Comparison of ENCODE assay signal across 8 cellular contexts in genomic region chr13:111153977-111154332, GRCh38. TPM values are rescaled to one million over a fixed set of nuclear protein-coding genes. Genes with fewer than 3 reads are reported as not detected.
DNase-seq lines count a peak whose midpoint lies in the region; ATAC-seq and TF ChIP-seq lines count a peak whose summit lies in the region.

No MANE protein-coding gene starts in this region.

- no peak overlapping the region for H3K18ac ChIP-seq in H9 (ENCODE audit: insufficient read length, low read depth, low read length)

- intact Hi-C loops in prostate gland (cut with DNase I), result loop anchor here (2.0 to 5.0 kb wide), 3 partner anchors 58 to 239 kb away; partner anchors contain the start of gene ANKRD10

- H3K27me3 ChIP-seq in H9 (ENCODE audit: insufficient read depth, low read length) (no peaks in the 10 kb centered on the region), prostate gland (replicated peaks; ENCODE audit: insufficient read depth) (no peaks in the 10 kb centered on the region)

- H3K27ac ChIP-seq in H9 (ENCODE audit: insufficient read length, low read depth, low read length) (no peak overlapping the region), prostate gland (peak overlapping the region; percentile 92 to 96)

- H3K79me1 ChIP-seq in H9 (ENCODE audit: insufficient read depth, low read depth, low read length, poor library complexity, severe bottlenecking), result no peaks in the 10 kb centered on the region

- peak overlapping the region; percentile 71 for H3K9ac ChIP-seq in H9 (ENCODE audit: extremely low read depth, insufficient read length, low read length)

- peaks cover 4% of the 10 kb centered on the region for H3K23me2 ChIP-seq in H9 (ENCODE audit: insufficient read length, low read depth, low read length, poor library complexity, severe bottlenecking)

- peak; percentile 6 for DNase-seq in SKM-1 treated with dmso at 0.1 percent for 144 hours (lab: John Stamatoyannopoulos, UW; ENCODE audit: unreplicated experiment)
- no peak for DNase-seq in SKM-1 (lab: John Stamatoyannopoulos, UW; ENCODE audit: unreplicated experiment)
- DNase-seq in H9, result no peak
- no peak for DNase-seq in LNCaP clone FGC (ENCODE audit: low read depth)
- peak in 1 of 2 donors; percentile 73 for DNase-seq in activated T-cell treated with anti-CD3 and anti-CD28 coated beads, Interleukin-2, amount 50 U/mL, for 72 hours
- peak; percentile 47 for DNase-seq in glomerular visceral epithelial cell (ENCODE audit: extremely low spot score)
- DNase-seq in prostate gland (ENCODE audit: low spot score), result peak; percentile 23
- DNase-seq in 8988T, result no peak

- no peak overlapping the region for H2BK12ac ChIP-seq in H9 (ENCODE audit: insufficient read length, low read depth, low read length)

- H3K27me3 Mint-ChIP-seq in H9 (ENCODE audit: low read depth), result peaks cover 8% of the 10 kb centered on the region
- peaks cover 9% of the 10 kb centered on the region for H3K27me3 Mint-ChIP-seq in activated T-cell treated with anti-CD3 and anti-CD28 coated beads, Interleukin-2, amount 50 U/mL, for 72 hours (ENCODE audit: low read depth)

- H3K79me2 ChIP-seq in H9 (ENCODE audit: insufficient read depth, low read length), result peaks cover 22% of the 10 kb centered on the region

- H2BK120ac ChIP-seq in H9 (ENCODE audit: low read depth, low read length, poor library complexity, severe bottlenecking), result no peak overlapping the region

- no CpG with 5 or more reads among the region's 31 CpGs for WGBS in H9 (ENCODE audit: extremely low coverage, insufficient read length, low lambda C conversion rate)
- WGBS in prostate gland, result 0% methylated on average over 31 of the region's 31 CpGs

- H3K36me3 ChIP-seq in prostate gland, result no peaks in the 10 kb centered on the region

- H3K4me2 ChIP-seq in H9 (ENCODE audit: insufficient read depth, insufficient read length, low read length), result peak overlapping the region; percentile 86

- H3K9me3 Mint-ChIP-seq in H9, result no peaks in the 10 kb centered on the region
- no peaks in the 10 kb centered on the region for H3K9me3 Mint-ChIP-seq in activated T-cell treated with anti-CD3 and anti-CD28 coated beads, Interleukin-2, amount 50 U/mL, for 72 hours

- H3K4me1 ChIP-seq in H9 (ENCODE audit: insufficient read depth, low read length) (no peaks in the 10 kb centered on the region; the same call in none of the 2 replicates), prostate gland (replicated peaks) (peaks cover 6% of the 10 kb centered on the region)

- TF ChIP-seq POLR2A in prostate gland (IDR thresholded peaks at IDR 0.05), result no peak

- H3T11ph ChIP-seq in H9 (ENCODE audit: low read length), result no peak overlapping the region

- peaks cover 14% of the 10 kb centered on the region in 2 experiments for H3K4me1 Mint-ChIP-seq in H9
- peaks cover 36% of the 10 kb centered on the region for H3K4me1 Mint-ChIP-seq in activated T-cell treated with anti-CD3 and anti-CD28 coated beads, Interleukin-2, amount 50 U/mL, for 72 hours (ENCODE audit: low read depth)

- H2AK5ac ChIP-seq in H9 (ENCODE audit: insufficient read length, low read length), result no peak overlapping the region

- no peak overlapping the region for H4K5ac ChIP-seq in H9 (ENCODE audit: insufficient read length, low read depth, low read length)

- H2BK20ac ChIP-seq in H9 (ENCODE audit: low read depth, low read length, poor library complexity, severe bottlenecking), result no peak overlapping the region

- no peak overlapping the region for H3K4ac ChIP-seq in H9 (ENCODE audit: low read depth, low read length)

- H3K23ac ChIP-seq in H9 (ENCODE audit: insufficient read length, low read depth, low read length), result no peak overlapping the region

- peak; percentile 63 to 65 for ATAC-seq in activated T-cell treated with anti-CD3 and anti-CD28 coated beads, Interleukin-2, amount 50 U/mL, for 72 hours (replicated peaks in 1 of 2)

- peak; percentile 37; the same call in 2 of the 3 replicates for TF ChIP-seq CTCF in H9 (conservative IDR thresholded peaks at IDR 0.05)
- TF ChIP-seq CTCF in LNCaP clone FGC (IDR thresholded peaks at IDR 0.05; ENCODE audit: control insufficient read depth, extremely low read depth, insufficient read depth), result no peak
- no peak for TF ChIP-seq CTCF in prostate gland (IDR thresholded peaks at IDR 0.05)

- H2AFZ ChIP-seq in H9 (ENCODE audit: low read length), result no peak overlapping the region

- peak overlapping the region; percentile 89 to 93 for H3K4me3 Mint-ChIP-seq in H9
- peak overlapping the region; percentile 87 to 93 for H3K4me3 Mint-ChIP-seq in activated T-cell treated with anti-CD3 and anti-CD28 coated beads, Interleukin-2, amount 50 U/mL, for 72 hours

- H2BK5ac ChIP-seq in H9 (ENCODE audit: insufficient read length, low read length), result no peak overlapping the region

- H4K91ac ChIP-seq in H9 (ENCODE audit: insufficient read length, low read depth, low read length), result no peak overlapping the region

- no peak overlapping the region for H2BK15ac ChIP-seq in H9 (ENCODE audit: low read depth, low read length)

- peak overlapping the region; percentile 77 for H3K4me3 ChIP-seq in LNCaP clone FGC (ENCODE audit: low read depth, low read length)
- H3K4me3 ChIP-seq in prostate gland, result peak overlapping the region; percentile 73 to 99

- peak overlapping the region; percentile 7; the same call in 1 of the 2 replicates for H3K14ac ChIP-seq in H9 (ENCODE audit: insufficient read depth, low read length)

- H3K36me3 Mint-ChIP-seq in H9 (ENCODE audit: insufficient read depth in 1 of 3, low read depth in 3 of 3), result peaks cover 2 to 3% (median 2%) of the 10 kb centered on the region in 3 experiments; a peak in 6 of 7 replicates
- peaks cover 3 to 6% of the 10 kb centered on the region in 2 donors for H3K36me3 Mint-ChIP-seq in activated T-cell treated with anti-CD3 and anti-CD28 coated beads, Interleukin-2, amount 50 U/mL, for 72 hours (ENCODE audit: insufficient read depth in 2 of 2)

- no peak overlapping the region for H4K8ac ChIP-seq in H9 (replicated peaks; ENCODE audit: insufficient read length, low read depth, low read length)

- H4K20me1 ChIP-seq in H9 (ENCODE audit: control insufficient read depth, insufficient read depth, insufficient read length), result no peaks in the 10 kb centered on the region

- no peak overlapping the region for H3K56ac ChIP-seq in H9 (ENCODE audit: insufficient read length, low read depth, low read length)

- H3K9me3 ChIP-seq in H9 (ENCODE audit: control insufficient read depth, low read depth, low read length), result no peaks in the 10 kb centered on the region
- no peaks in the 10 kb centered on the region for H3K9me3 ChIP-seq in prostate gland

- peak overlapping the region; percentile 66 to 92 (median 84); a peak in 5 of 7 replicates for H3K27ac Mint-ChIP-seq in H9
- peak overlapping the region; percentile 89 for H3K27ac Mint-ChIP-seq in activated T-cell treated with anti-CD3 and anti-CD28 coated beads, Interleukin-2, amount 50 U/mL, for 72 hours

RNA-seq across cellular contexts. Expression of gene ARHGEF7, which starts 38.8 kb away (rescaled TPM):
- total RNA-seq in H9 (2021) (50.9 and 51.9 TPM in 2 replicates), prostate gland (10 to 100 TPM; 57.9 to 97.3 TPM)
- total RNA-seq in activated T-cell treated with anti-CD3 and anti-CD28 coated beads, Interleukin-2, amount 50 U/mL, for 72 hours, result 10 to 100 TPM; 55.1 to 64.4 TPM

Comparison
In these comparisons a context has a peak if more than half of its experiments do, and no peak if none do; other contexts are left out.
1. DNase-seq: peak in SKM-1 treated with dmso at 0.1 percent for 144 hours (single experiment), glomerular visceral epithelial cell (single experiment) and prostate gland (single experiment); none in SKM-1 (single experiment), H9 (single experiment), LNCaP clone FGC (single experiment) and 8988T (single experiment).